Comparison of ENCODE assay signal across 25 cellular contexts in genomic region chr11:76574879-76575278, GRCh38.
A peak's percentile ranks its signal among the peaks of the same experiment; 100 is the strongest.
DNase-seq lines count a peak whose midpoint lies in the region; ATAC-seq lines count a peak whose summit lies in the region.
"Had no signal": no experiment of that assay in that cellular context is flagged by ENCODE, and none has a peak within 500 bp of the region (broad histone marks: within the 10 kb centered on the region; RNA-seq: fewer than 3 reads in every experiment).

No MANE protein-coding gene starts in this region.

- DNase-seq in activated naive CD8-positive, alpha-beta T cell treated with anti-CD3 and anti-CD28 coated beads, Interleukin-2, amount 50 U/mL, for 24 hours, result no peak
- no peak for DNase-seq in activated naive CD8-positive, alpha-beta T cell treated with anti-CD3 and anti-CD28 coated beads for 36 hours
- no peak for DNase-seq in activated T-helper 2 cell treated with anti-CD3 and anti-CD28 coated beads, Interferon-gamma antibody, Interleukin-2, Interleukin-4, amounts not matched to agents 10 μg/mL and 5 μg/mL and 100 μg/mL, durations not matched to agents 14 hours and 24 hours and 36 hours (ENCODE audit: low spot score)
- no peak for DNase-seq in mesenchymal stem cell
- DNase-seq in trophoblast cell, result no peak
- DNase-seq in NCI-H1092 treated with DMSO at 0.1 percent for 48 hours (lab: John Stamatoyannopoulos, UW), result no peak
- DNase-seq in naive thymus-derived CD8-positive, alpha-beta T cell, result no peak
- DNase-seq: CD8-positive, alpha-beta T cell; DMS 273 treated with DMSO at 0.1 percent for 48 hours; DMS79; GDM1; KBM-7; MV-4-11; NCI-H1105 treated with DMSO at 0.1 percent for 48 hours; NCI-H2029; NCI-H446; NCI-H524 treated with DMSO at 0.1 percent for 48 hours; PC-9 had no signal

- peaks cover 13% of the 10 kb centered on the region for H3K79me2 ChIP-seq in trophoblast cell (ENCODE audit: control insufficient read depth, insufficient read depth, low read length, poor library complexity)

- no peak overlapping the region for H3K4me2 ChIP-seq in mesenchymal stem cell (ENCODE audit: low read length, poor library complexity, severe bottlenecking)
- peak overlapping the region; percentile 4 for H3K4me2 ChIP-seq in trophoblast cell (ENCODE audit: low read length)
- H3K4me2 ChIP-seq: PC-9 had no signal

- peak overlapping the region; percentile 42 for H2BK120ac ChIP-seq in mesenchymal stem cell (ENCODE audit: low read depth, low read length)
- peak overlapping the region; percentile 99 for H2BK120ac ChIP-seq in trophoblast cell (ENCODE audit: insufficient read depth, low read length, poor library complexity)

- POLR2A ChIA-PET in naive thymus-derived CD8-positive, alpha-beta T cell (lab: Charles Lee), result interaction anchor here (0.7 kb wide), 1 partner anchor 1089 kb away, joined by 3 read pairs; no protein-coding TSS in a partner anchor

- H3K23ac ChIP-seq in mesenchymal stem cell (ENCODE audit: low read length in 2 of 2) (no peak overlapping the region), trophoblast cell (ENCODE audit: low read length) (no peak overlapping the region)

- no peaks in the 10 kb centered on the region for H3K36me3 Mint-ChIP-seq in activated naive CD8-positive, alpha-beta T cell treated with anti-CD3 and anti-CD28 coated beads, Interleukin-2, amount 50 U/mL, for 24 hours (ENCODE audit: low read depth)
- H3K36me3 Mint-ChIP-seq in activated naive CD8-positive, alpha-beta T cell treated with anti-CD3 and anti-CD28 coated beads for 36 hours, result no peaks in the 10 kb centered on the region
- peaks cover 16% of the 10 kb centered on the region for H3K36me3 Mint-ChIP-seq in activated T-helper 2 cell treated with anti-CD3 and anti-CD28 coated beads, Interferon-gamma antibody, Interleukin-2, Interleukin-4, amounts not matched to agents 10 μg/mL and 5 μg/mL and 100 μg/mL, durations not matched to agents 14 hours and 24 hours and 36 hours (ENCODE audit: low read depth)
- peaks cover 0 to 5% (median 0%) of the 10 kb centered on the region in 3 donors for H3K36me3 Mint-ChIP-seq in naive thymus-derived CD8-positive, alpha-beta T cell
- H3K36me3 Mint-ChIP-seq: CD8-positive, alpha-beta T cell had no signal

- H3K9ac ChIP-seq in mesenchymal stem cell (ENCODE audit: low read length), result no peak overlapping the region
- peak overlapping the region; percentile 1 for H3K9ac ChIP-seq in trophoblast cell (ENCODE audit: low read length)

- no peaks in the 10 kb centered on the region for H3K79me1 ChIP-seq in mesenchymal stem cell (replicated peaks; ENCODE audit: low read length, poor library complexity, severe bottlenecking)
- peaks cover 55% of the 10 kb centered on the region for H3K79me1 ChIP-seq in trophoblast cell (ENCODE audit: low read length)

- no peak overlapping the region for H3K4me3 Mint-ChIP-seq in activated naive CD8-positive, alpha-beta T cell treated with anti-CD3 and anti-CD28 coated beads, Interleukin-2, amount 50 U/mL, for 24 hours
- H3K4me3 Mint-ChIP-seq in activated naive CD8-positive, alpha-beta T cell treated with anti-CD3 and anti-CD28 coated beads for 36 hours, result no peak overlapping the region
- H3K4me3 Mint-ChIP-seq in activated T-helper 2 cell treated with anti-CD3 and anti-CD28 coated beads, Interferon-gamma antibody, Interleukin-2, Interleukin-4, amounts not matched to agents 10 μg/mL and 5 μg/mL and 100 μg/mL, durations not matched to agents 14 hours and 24 hours and 36 hours (ENCODE audit: low read depth), result no peak overlapping the region
- H3K4me3 Mint-ChIP-seq in naive thymus-derived CD8-positive, alpha-beta T cell, result no peak overlapping the region
- H3K4me3 Mint-ChIP-seq: B cell; CD8-positive, alpha-beta T cell had no signal

- H4K8ac ChIP-seq in mesenchymal stem cell (ENCODE audit: low read length) (peak overlapping the region; percentile 12), trophoblast cell (ENCODE audit: low read depth, low read length) (peak overlapping the region; percentile 87)

- peak overlapping the region; percentile 6 for H3K27ac Mint-ChIP-seq in activated naive CD8-positive, alpha-beta T cell treated with anti-CD3 and anti-CD28 coated beads, Interleukin-2, amount 50 U/mL, for 24 hours
- no peak overlapping the region for H3K27ac Mint-ChIP-seq in activated naive CD8-positive, alpha-beta T cell treated with anti-CD3 and anti-CD28 coated beads for 36 hours
- H3K27ac Mint-ChIP-seq in activated T-helper 2 cell treated with anti-CD3 and anti-CD28 coated beads, Interferon-gamma antibody, Interleukin-2, Interleukin-4, amounts not matched to agents 10 μg/mL and 5 μg/mL and 100 μg/mL, durations not matched to agents 14 hours and 24 hours and 36 hours, result peak overlapping the region; percentile 43
- no peak overlapping the region for H3K27ac Mint-ChIP-seq in naive thymus-derived CD8-positive, alpha-beta T cell
- H3K27ac Mint-ChIP-seq: B cell; CD8-positive, alpha-beta T cell had no signal

- intact Hi-C loops in activated T-helper 2 cell treated with anti-CD3 and anti-CD28 coated beads, Interferon-gamma antibody, Interleukin-2, Interleukin-4, amounts not matched to agents 10 μg/mL and 5 μg/mL and 100 μg/mL, durations not matched to agents 14 hours and 24 hours and 36 hours (cut with micrococcal nuclease), result no loop called here

- H2AFZ ChIP-seq in mesenchymal stem cell (ENCODE audit: low read depth, low read length) (no peak overlapping the region), trophoblast cell (ENCODE audit: insufficient read depth, low read length, poor library complexity) (no peak overlapping the region)
- H2AFZ ChIP-seq: PC-9 had no signal

- H2AK5ac ChIP-seq in mesenchymal stem cell (ENCODE audit: low read length, severe bottlenecking), result peak overlapping the region; percentile 98
- H2AK5ac ChIP-seq in trophoblast cell (ENCODE audit: low read length), result peak overlapping the region; percentile 45

- H3K4ac ChIP-seq in mesenchymal stem cell (ENCODE audit: low read depth in 1 of 2, low read length in 2 of 2), result peak overlapping the region in 1 of 2 experiments; percentile 11
- H3K4ac ChIP-seq in trophoblast cell (ENCODE audit: low read depth, low read length), result peak overlapping the region; percentile 7

- no peak overlapping the region for H2BK15ac ChIP-seq in mesenchymal stem cell (ENCODE audit: low read depth, poor library complexity, severe bottlenecking)

- peak overlapping the region; percentile 38 for H4K12ac ChIP-seq in trophoblast cell (ENCODE audit: low read depth, low read length)

- ATAC-seq in activated naive CD8-positive, alpha-beta T cell treated with anti-CD3 and anti-CD28 coated beads, Interleukin-2, amount 50 U/mL, for 24 hours, result peak; percentile 73
- ATAC-seq in GM21619 (IDR thresholded peaks at IDR 0.05; ENCODE audit: unreplicated experiment), result no peak
- no peak for ATAC-seq in naive thymus-derived CD8-positive, alpha-beta T cell
- ATAC-seq: CD8-positive, alpha-beta T cell; GM12878; HCT116; Right ventricle myocardium inferior had no signal

- no peak overlapping the region for H3K14ac ChIP-seq in mesenchymal stem cell (ENCODE audit: low read length in 2 of 2)
- H3K14ac ChIP-seq in trophoblast cell (ENCODE audit: low read length), result peak overlapping the region; percentile 97

- WGBS in mesenchymal stem cell, result 94% methylated on average over 1 of the region's 1 CpG
- WGBS in trophoblast cell (ENCODE audit: extremely low coverage, insufficient coverage, insufficient read length), result no CpG with 5 or more reads among the region's 1 CpG

- peaks cover 2% of the 10 kb centered on the region for H3K4me1 Mint-ChIP-seq in activated naive CD8-positive, alpha-beta T cell treated with anti-CD3 and anti-CD28 coated beads, Interleukin-2, amount 50 U/mL, for 24 hours
- no peaks in the 10 kb centered on the region for H3K4me1 Mint-ChIP-seq in activated naive CD8-positive, alpha-beta T cell treated with anti-CD3 and anti-CD28 coated beads for 36 hours
- H3K4me1 Mint-ChIP-seq in activated T-helper 2 cell treated with anti-CD3 and anti-CD28 coated beads, Interferon-gamma antibody, Interleukin-2, Interleukin-4, amounts not matched to agents 10 μg/mL and 5 μg/mL and 100 μg/mL, durations not matched to agents 14 hours and 24 hours and 36 hours (ENCODE audit: low read depth), result peaks cover 39% of the 10 kb centered on the region
- H3K4me1 Mint-ChIP-seq in naive thymus-derived CD8-positive, alpha-beta T cell, result no peaks in the 10 kb centered on the region
- H3K4me1 Mint-ChIP-seq: B cell had no signal

- H3K4me1 ChIP-seq in mesenchymal stem cell (ENCODE audit: control insufficient read depth, insufficient read depth, low read depth, low read length), result peaks cover 31% of the 10 kb centered on the region
- peaks cover 39 to 46% of the 10 kb centered on the region in 2 experiments for H3K4me1 ChIP-seq in trophoblast cell (ENCODE audit: control insufficient read depth in 1 of 2, insufficient read depth in 2 of 2, low read length in 2 of 2)

- H3K4me3 ChIP-seq in mesenchymal stem cell (ENCODE audit: insufficient read depth in 1 of 2, low read depth in 1 of 2, low read length in 2 of 2) (no peak overlapping the region), trophoblast cell (ENCODE audit: low read depth, low read length) (no peak overlapping the region)
- H3K4me3 ChIP-seq: GM12878, PC-9 had no signal

- H3K27ac ChIP-seq in mesenchymal stem cell (ENCODE audit: low read length, poor library complexity, severe bottlenecking), result peak overlapping the region; percentile 81
- H3K27ac ChIP-seq in trophoblast cell (ENCODE audit: low read depth, low read length), result peak overlapping the region; percentile 97
- H3K27ac ChIP-seq: 22Rv1, C4-2B, PC-9 had no signal

- H2BK5ac ChIP-seq in mesenchymal stem cell (ENCODE audit: low read depth, low read length, poor library complexity, severe bottlenecking) (peak overlapping the region; percentile 90), trophoblast cell (ENCODE audit: low read depth, low read length, poor library complexity) (peak overlapping the region; percentile 99)

- no peaks in the 10 kb centered on the region for H3K9me3 Mint-ChIP-seq in activated naive CD8-positive, alpha-beta T cell treated with anti-CD3 and anti-CD28 coated beads, Interleukin-2, amount 50 U/mL, for 24 hours
- H3K9me3 Mint-ChIP-seq in activated naive CD8-positive, alpha-beta T cell treated with anti-CD3 and anti-CD28 coated beads for 36 hours, result no peaks in the 10 kb centered on the region
- H3K9me3 Mint-ChIP-seq in activated T-helper 2 cell treated with anti-CD3 and anti-CD28 coated beads, Interferon-gamma antibody, Interleukin-2, Interleukin-4, amounts not matched to agents 10 μg/mL and 5 μg/mL and 100 μg/mL, durations not matched to agents 14 hours and 24 hours and 36 hours, result no peaks in the 10 kb centered on the region
- no peaks in the 10 kb centered on the region for H3K9me3 Mint-ChIP-seq in naive thymus-derived CD8-positive, alpha-beta T cell
- H3K9me3 Mint-ChIP-seq: CD8-positive, alpha-beta T cell had no signal

- H4K91ac ChIP-seq in mesenchymal stem cell (ENCODE audit: low read length) (peak overlapping the region; percentile 25), trophoblast cell (ENCODE audit: low read depth, low read length) (peak overlapping the region; percentile 90)

- H3K9me3 ChIP-seq in mesenchymal stem cell (ENCODE audit: control insufficient read depth, low read length) (no peaks in the 10 kb centered on the region), trophoblast cell (ENCODE audit: insufficient read depth, low read depth, low read length) (no peaks in the 10 kb centered on the region)

- H3K27me3 ChIP-seq in mesenchymal stem cell (ENCODE audit: control insufficient read depth in 1 of 2, insufficient read depth in 1 of 2, low read length in 2 of 2) (no peaks in the 10 kb centered on the region), trophoblast cell (ENCODE audit: insufficient read depth, low read length) (no peaks in the 10 kb centered on the region)

- H3K27me3 Mint-ChIP-seq in activated naive CD8-positive, alpha-beta T cell treated with anti-CD3 and anti-CD28 coated beads, Interleukin-2, amount 50 U/mL, for 24 hours, result peaks cover 10% of the 10 kb centered on the region
- peaks cover 36% of the 10 kb centered on the region for H3K27me3 Mint-ChIP-seq in activated naive CD8-positive, alpha-beta T cell treated with anti-CD3 and anti-CD28 coated beads for 36 hours
- H3K27me3 Mint-ChIP-seq in activated T-helper 2 cell treated with anti-CD3 and anti-CD28 coated beads, Interferon-gamma antibody, Interleukin-2, Interleukin-4, amounts not matched to agents 10 μg/mL and 5 μg/mL and 100 μg/mL, durations not matched to agents 14 hours and 24 hours and 36 hours (ENCODE audit: low read depth), result no peaks in the 10 kb centered on the region
- H3K27me3 Mint-ChIP-seq in naive thymus-derived CD8-positive, alpha-beta T cell, result peaks cover 3 to 30% (median 12%) of the 10 kb centered on the region in 5 donors

- H3K18ac ChIP-seq in mesenchymal stem cell (ENCODE audit: low read depth in 1 of 2, low read length in 2 of 2), result peak overlapping the region in 1 of 2 experiments; percentile 6
- peak overlapping the region; percentile 94 for H3K18ac ChIP-seq in trophoblast cell (ENCODE audit: low read length)

- H2BK12ac ChIP-seq in mesenchymal stem cell (ENCODE audit: low read length in 2 of 2), result peak overlapping the region; percentile 31 to 69
- H2BK12ac ChIP-seq in trophoblast cell (ENCODE audit: low read length), result peak overlapping the region; percentile 98

- H3K36me3 ChIP-seq in mesenchymal stem cell (ENCODE audit: control insufficient read depth in 1 of 2, insufficient read depth in 2 of 2, low read depth in 1 of 2, low read length in 2 of 2) (no peaks in the 10 kb centered on the region), trophoblast cell (ENCODE audit: control insufficient read depth in 1 of 2, insufficient read depth in 2 of 2, low read length in 2 of 2) (no peaks in the 10 kb centered on the region)

Comparison
In these comparisons a context has a peak if more than half of its experiments do, and no peak if none do; other contexts are left out.
1. H3K27ac Mint-ChIP-seq: peak in activated naive CD8-positive, alpha-beta T cell treated with anti-CD3 and anti-CD28 coated beads, Interleukin-2, amount 50 U/mL, for 24 hours (single experiment) and activated T-helper 2 cell treated with anti-CD3 and anti-CD28 coated beads, Interferon-gamma antibody, Interleukin-2, Interleukin-4, amounts not matched to agents 10 μg/mL and 5 μg/mL and 100 μg/mL, durations not matched to agents 14 hours and 24 hours and 36 hours (single experiment); none in activated naive CD8-positive, alpha-beta T cell treated with anti-CD3 and anti-CD28 coated beads for 36 hours (single experiment) and naive thymus-derived CD8-positive, alpha-beta T cell (0 of 10).